10 cellular contexts compared by ENCODE assay signal in genomic region chr5:150522504-150523464, GRCh38. TPM values are rescaled to one million over a fixed set of nuclear protein-coding genes. Genes with fewer than 3 reads are reported as not detected.
DNase-seq lines count a peak whose midpoint lies in the region; ATAC-seq lines count a peak whose summit lies in the region.
"Had no signal": no experiment of that assay in that cellular context is flagged by ENCODE, and none has a peak within 500 bp of the region (broad histone marks: within the 10 kb centered on the region; RNA-seq: fewer than 3 reads in every experiment).

No MANE protein-coding gene starts in this region.

- H3K9ac ChIP-seq in subcutaneous abdominal adipose tissue (ENCODE audit: low read length in 5 of 5): no peak overlapping the region

- no peaks in the 10 kb centered on the region for H3K27me3 ChIP-seq in subcutaneous abdominal adipose tissue (ENCODE audit: control insufficient read depth in 5 of 5, insufficient read depth in 4 of 5, low read length in 5 of 5)

- no peak overlapping the region for H3K4me3 ChIP-seq in subcutaneous abdominal adipose tissue (ENCODE audit: low read depth in 1 of 5, low read length in 5 of 5)

- DNase-seq in HuH-7 (ENCODE audit: low spot score) (peak; percentile 79), left lobe of liver (ENCODE audit: low spot score) (peak; percentile 93), SIG-M5 treated with dmso at 0.1 percent for 504 hours (lab: John Stamatoyannopoulos, UW; ENCODE audit: unreplicated experiment) (no peak), NOMO-1 (lab: John Stamatoyannopoulos, UW; ENCODE audit: unreplicated experiment in 2 of 2) (no peak), NCI-H1930 (lab: John Stamatoyannopoulos, UW) (no peak)
- DNase-seq: activated T-cell treated with anti-CD3 and anti-CD28 coated beads, Interleukin-2, amount 50 U/mL, for 1 hour; T-helper 9 cell had no signal

- H3K4me1 ChIP-seq in subcutaneous abdominal adipose tissue (ENCODE audit: control insufficient read depth in 5 of 5, insufficient read depth in 5 of 5, low read length in 5 of 5): peaks cover 17 to 78% (median 47%) of the 10 kb centered on the region in 5 donors

- ATAC-seq in left lobe of liver (peak; percentile 64), GM18873 (IDR thresholded peaks at IDR 0.05; ENCODE audit: low FRiP score, unreplicated experiment) (no peak)

- no peaks in the 10 kb centered on the region for H3K9me3 ChIP-seq in subcutaneous abdominal adipose tissue (ENCODE audit: control insufficient read depth in 5 of 5, low read length in 5 of 5)

- peaks cover 0 to 50% (median 33%) of the 10 kb centered on the region in 5 donors for H3K36me3 ChIP-seq in subcutaneous abdominal adipose tissue (ENCODE audit: control insufficient read depth in 5 of 5, insufficient read depth in 5 of 5, low read length in 5 of 5)

- H3K27ac ChIP-seq in angular gyrus (ENCODE audit: low read depth, low read length): peak overlapping the region; percentile 70
- H3K27ac ChIP-seq in subcutaneous abdominal adipose tissue (ENCODE audit: low read depth, low read length): peak overlapping the region; percentile 52

RNA-seq across cellular contexts. Expression of gene NDST1, which starts 14.9 kb away (rescaled TPM):
- total RNA-seq in left lobe of liver: 63.7 TPM

Comparison
In these comparisons a context has a peak if more than half of its experiments do, and no peak if none do; other contexts are left out.
1. DNase-seq: peak in HuH-7 (single experiment) and left lobe of liver (single experiment); none in SIG-M5 treated with dmso at 0.1 percent for 504 hours (single experiment), NOMO-1 (0 of 2) and NCI-H1930 (0 of 2).